In genomic region chr2:61950571-61951315, GRCh38 we compare ENCODE assay signal across 2 cellular contexts.
TF ChIP-seq lines count a peak whose summit lies in the region.

No MANE protein-coding gene starts in this region.

TF ChIP-seq in HCT116, 20 proteins besides CTCF, POLR2A, EP300 and RAD21:
- TF ChIP-seq EGR1 (IDR thresholded peaks at IDR 0.05; ENCODE audit: low read depth) (no peak), REST (IDR thresholded peaks at IDR 0.05; ENCODE audit: low read depth) (no peak), YY1 (IDR thresholded peaks at IDR 0.05; ENCODE audit: extremely low read depth, insufficient replicate concordance, low read depth, low read length) (no peak), CBX3 (IDR thresholded peaks at IDR 0.05; ENCODE audit: low read depth) (no peak), ZNF274 (IDR thresholded peaks at IDR 0.05; ENCODE audit: low read depth, low read length) (no peak), MAX (IDR thresholded peaks at IDR 0.05) (no peak), JUND (IDR thresholded peaks at IDR 0.05) (no peak), SIN3A (IDR thresholded peaks at IDR 0.05; ENCODE audit: low read depth) (no peak), EZH2phosphoT487 (IDR thresholded peaks at IDR 0.05; ENCODE audit: borderline replicate concordance) (no peak), SRF (IDR thresholded peaks at IDR 0.05; ENCODE audit: low read depth) (no peak), TCF7L2 (IDR thresholded peaks at IDR 0.05; ENCODE audit: borderline replicate concordance, extremely low read depth, insufficient read depth, insufficient read length) (no peak), ATF3 (IDR thresholded peaks at IDR 0.05) (no peak), CEBPB (IDR thresholded peaks at IDR 0.05; ENCODE audit: low read depth) (no peak), FOSL1 (IDR thresholded peaks at IDR 0.05; ENCODE audit: low read depth) (no peak)

TF ChIP-seq in H1, 55 proteins besides CTCF, POLR2A, EP300 and RAD21:
- TF ChIP-seq ASH2L (IDR thresholded peaks at IDR 0.05; ENCODE audit: low read length): no peak
- TF ChIP-seq SRF (IDR thresholded peaks at IDR 0.05; ENCODE audit: low read depth, low read length): no peak
- no peak for TF ChIP-seq CHD2 (IDR thresholded peaks at IDR 0.05; ENCODE audit: low read length)
